ENCODE assay signal across 25 cellular contexts in the genomic region with DNA sequence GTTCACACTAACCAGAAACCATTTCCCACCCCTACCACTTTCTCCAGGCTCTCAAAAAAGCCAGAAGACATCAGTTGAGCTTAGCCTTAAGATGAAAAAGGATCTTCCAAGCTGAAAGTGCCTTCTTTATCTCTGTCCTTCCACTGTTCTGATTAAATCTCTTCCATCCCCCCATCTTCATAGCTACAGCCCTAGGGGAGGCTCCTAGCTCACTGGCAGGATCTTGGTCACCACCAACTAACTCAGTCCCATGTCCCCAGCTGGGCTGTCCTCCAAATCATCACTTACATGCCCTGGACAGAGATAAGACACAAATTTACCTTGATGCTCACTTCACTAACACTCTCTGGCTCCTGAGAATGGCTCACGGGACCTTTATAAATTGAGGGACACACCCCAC. TPM values are rescaled to one million over a fixed set of nuclear protein-coding genes. Genes with fewer than 3 reads are reported as not detected.
DNase-seq lines count a peak whose midpoint lies in the region; ATAC-seq and TF ChIP-seq lines count a peak whose summit lies in the region.
"Had no signal": no experiment of that assay in that cellular context is flagged by ENCODE, and none has a peak within 500 bp of the region (broad histone marks: within the 10 kb centered on the region; RNA-seq: fewer than 3 reads in every experiment).

No MANE protein-coding gene starts in this region.

- H3K27ac Mint-ChIP-seq in activated CD4-positive, alpha-beta T cell treated with anti-CD3 and anti-CD28 coated beads for 36 hours, result peak overlapping the region; percentile 90
- H3K27ac Mint-ChIP-seq in activated naive CD4-positive, alpha-beta T cell treated with anti-CD3 and anti-CD28 coated beads, Interleukin-2, amount 50 U/mL, for 72 hours, result peak overlapping the region; percentile 37 to 68

- H3K27me3 ChIP-seq in DND-41 (ENCODE audit: insufficient read depth, low read length, poor library complexity), result no peaks in the 10 kb centered on the region
- no peaks in the 10 kb centered on the region for H3K27me3 ChIP-seq in neuronal stem cell (ENCODE audit: control insufficient read depth in 3 of 3, insufficient read depth in 3 of 3, low read depth in 1 of 3, low read length in 3 of 3)
- H3K27me3 ChIP-seq: esophagus muscularis mucosa, SJCRH30 had no signal

- H3K36me3 ChIP-seq in DND-41 (ENCODE audit: insufficient read depth, low read length) (peaks cover 74% of the 10 kb centered on the region), neuronal stem cell (replicated peaks in 1 of 2; ENCODE audit: control insufficient read depth in 2 of 2, insufficient read depth in 2 of 2, low read length in 2 of 2) (no peaks in the 10 kb centered on the region)
- H3K36me3 ChIP-seq: esophagus muscularis mucosa, SJCRH30 had no signal

- no peaks in the 10 kb centered on the region for H3K9me3 Mint-ChIP-seq in activated CD4-positive, alpha-beta T cell treated with anti-CD3 and anti-CD28 coated beads for 36 hours (ENCODE audit: low read depth)
- H3K9me3 Mint-ChIP-seq in activated naive CD4-positive, alpha-beta T cell treated with anti-CD3 and anti-CD28 coated beads, Interleukin-2, amount 50 U/mL, for 72 hours, result no peaks in the 10 kb centered on the region

- no peak overlapping the region for H4K91ac ChIP-seq in neuronal stem cell (ENCODE audit: low read depth, low read length, poor library complexity)

- no peaks in the 10 kb centered on the region for H3K9me3 ChIP-seq in DND-41 (ENCODE audit: insufficient read depth, low read length, severe bottlenecking)
- H3K9me3 ChIP-seq in neuronal stem cell (replicated peaks in 1 of 2; ENCODE audit: control insufficient read depth in 2 of 2, insufficient read depth in 1 of 2, low read depth in 1 of 2, low read length in 2 of 2), result peaks cover 0 to 7% of the 10 kb centered on the region in 2 donors
- H3K9me3 ChIP-seq: SJCRH30 had no signal

- POLR2A ChIA-PET in activated CD4-positive, alpha-beta T cell treated with anti-CD3 and anti-CD28 coated beads for 36 hours (lab: Charles Lee), result interaction anchor here (0.7 kb wide), 1 partner anchor 12 kb away, joined by 3 read pairs; no protein-coding TSS in a partner anchor

- 0 out of 2 replicates have a peak, but pooled peaks cover 5% of the 10 kb centered on the region for H4K20me1 ChIP-seq in DND-41 (ENCODE audit: insufficient read depth, low read length)

- H2BK5ac ChIP-seq in neuronal stem cell (ENCODE audit: low read length), result no peak overlapping the region

- no CpG with 5 or more reads among the region's 1 CpG for WGBS in neuronal stem cell (ENCODE audit: extremely low coverage in 2 of 2, insufficient read length in 2 of 2, insufficient replicate concordance in 1 of 2), 2 donors

- no peak overlapping the region for H2BK12ac ChIP-seq in neuronal stem cell (ENCODE audit: low read length)

- TF ChIP-seq CTCF in DND-41 (IDR thresholded peaks at IDR 0.05; ENCODE audit: borderline replicate concordance, extremely low read depth, low read length, poor library complexity, severe bottlenecking), result no peak

- peak overlapping the region; percentile 17 for H2AK5ac ChIP-seq in neuronal stem cell (ENCODE audit: low read depth, low read length)

- H3K18ac ChIP-seq in neuronal stem cell (ENCODE audit: low read length), result no peak overlapping the region

- CTCF ChIA-PET in activated CD4-positive, alpha-beta T cell treated with anti-CD3 and anti-CD28 coated beads for 36 hours (lab: Charles Lee), result interaction anchor here (0.6 to 4.1 kb wide), 10 partner anchors 9 to 67 kb away, joined by 3 to 53 read pairs (median 4); a partner anchor contains a TSS

- H4K8ac ChIP-seq in neuronal stem cell (ENCODE audit: low read depth, low read length), result no peak overlapping the region

- H3K4me3 ChIP-seq in DND-41 (ENCODE audit: low read depth in 1 of 2, low read length in 2 of 2) (no peak overlapping the region), neuronal stem cell (ENCODE audit: low read length in 2 of 2) (no peak overlapping the region)
- H3K4me3 ChIP-seq: esophagus muscularis mucosa, SJCRH30 had no signal

- H2BK120ac ChIP-seq in neuronal stem cell (ENCODE audit: low read depth, low read length), result no peak overlapping the region

- H3K79me1 ChIP-seq in neuronal stem cell (ENCODE audit: low read depth, low read length), result no peaks in the 10 kb centered on the region

- intact Hi-C loops in activated CD4-positive, alpha-beta T cell treated with anti-CD3 and anti-CD28 coated beads for 36 hours (cut with DNase I, micrococcal nuclease), result no loop called here

- no peaks in the 10 kb centered on the region for H3K27me3 Mint-ChIP-seq in activated CD4-positive, alpha-beta T cell treated with anti-CD3 and anti-CD28 coated beads for 36 hours

- no peak overlapping the region for H2BK15ac ChIP-seq in neuronal stem cell (ENCODE audit: low read length)

- no peak overlapping the region for H3K23ac ChIP-seq in neuronal stem cell (ENCODE audit: low read depth, low read length, poor library complexity)

- H3K9ac ChIP-seq in DND-41 (ENCODE audit: low read depth, low read length), result no peak overlapping the region
- no peak overlapping the region for H3K9ac ChIP-seq in neuronal stem cell (ENCODE audit: low read depth, low read length, poor library complexity)

- H2AFZ ChIP-seq in DND-41 (ENCODE audit: low read depth, low read length) (no peak overlapping the region), neuronal stem cell (ENCODE audit: low read length) (no peak overlapping the region)

- no peak for ATAC-seq in activated CD4-positive, alpha-beta T cell treated with anti-CD3 and anti-CD28 coated beads for 36 hours
- no peak for ATAC-seq in DND-41 (ENCODE audit: insufficient read depth, low read depth)
- ATAC-seq in activated naive CD4-positive, alpha-beta T cell treated with anti-CD3 and anti-CD28 coated beads, Interleukin-2, amount 50 U/mL, for 72 hours, result no peak
- ATAC-seq: activated CD4-positive, CD25-positive, alpha-beta regulatory T cell treated with anti-CD3 and anti-CD28 coated beads, Interleukin-2, amount 50 U/mL, for 24 hours; PC-3 had no signal

- peaks cover 97% of the 10 kb centered on the region for H3K4me1 Mint-ChIP-seq in activated CD4-positive, alpha-beta T cell treated with anti-CD3 and anti-CD28 coated beads for 36 hours

- H3K27ac ChIP-seq in DND-41 (ENCODE audit: low read length) (peak overlapping the region; percentile 54), neuronal stem cell (replicated peaks; ENCODE audit: low read length) (no peak overlapping the region)
- H3K27ac ChIP-seq: esophagus muscularis mucosa, SJCRH30 had no signal

- H3K4me1 ChIP-seq in DND-41 (ENCODE audit: insufficient read depth, low read length) (peaks cover 76% of the 10 kb centered on the region), neuronal stem cell (ENCODE audit: control insufficient read depth in 2 of 2, insufficient read depth in 1 of 2, low read depth in 1 of 2, low read length in 2 of 2) (peaks cover 0 to 16% of the 10 kb centered on the region in 2 donors)
- H3K4me1 ChIP-seq: SJCRH30 had no signal

- H3K36me3 Mint-ChIP-seq in activated CD4-positive, alpha-beta T cell treated with anti-CD3 and anti-CD28 coated beads for 36 hours (ENCODE audit: low read depth), result peaks cover 74% of the 10 kb centered on the region
- H3K36me3 Mint-ChIP-seq in activated naive CD4-positive, alpha-beta T cell treated with anti-CD3 and anti-CD28 coated beads, Interleukin-2, amount 50 U/mL, for 72 hours, result peaks cover 30 to 70% of the 10 kb centered on the region in 2 donors

- H3K79me2 ChIP-seq in DND-41 (ENCODE audit: insufficient read depth, low read length), result peaks cover 59% of the 10 kb centered on the region

- no peak overlapping the region for H3K14ac ChIP-seq in neuronal stem cell (ENCODE audit: low read length)

- no peak overlapping the region for H3K4ac ChIP-seq in neuronal stem cell (ENCODE audit: low read length)

- H3K4me2 ChIP-seq in DND-41 (ENCODE audit: insufficient read depth, low read length), result no peak overlapping the region
- no peak overlapping the region for H3K4me2 ChIP-seq in neuronal stem cell (ENCODE audit: insufficient read depth, low read length, poor library complexity, severe bottlenecking)

- H3K4me3 Mint-ChIP-seq in activated CD4-positive, alpha-beta T cell treated with anti-CD3 and anti-CD28 coated beads for 36 hours, result no peak overlapping the region
- H3K4me3 Mint-ChIP-seq: naive B cell had no signal

- no peak for DNase-seq in activated CD4-positive, alpha-beta T cell treated with anti-CD3 and anti-CD28 coated beads for 36 hours
- DNase-seq in activated CD4-positive, alpha-beta T cell treated with anti-CD3 and anti-CD28 coated beads, Interleukin-2, amount 50 U/mL, for 4 hours, result no peak
- DNase-seq in DND-41 (no peak), neuronal stem cell (ENCODE audit: low spot score) (no peak), DMS114 treated with DMSO at 0.1 percent for 48 hours (lab: John Stamatoyannopoulos, UW; ENCODE audit: unreplicated experiment) (no peak), NCI-H187 treated with DMSO at 0.1 percent for 48 hours (lab: John Stamatoyannopoulos, UW) (no peak)
- DNase-seq in activated naive CD4-positive, alpha-beta T cell treated with anti-CD3 and anti-CD28 coated beads, Interleukin-2, amount 50 U/mL, for 72 hours (ENCODE audit: low spot score in 2 of 2), result no peak
- DNase-seq in activated effector memory CD4-positive, alpha-beta T cell treated with anti-CD3 and anti-CD28 coated beads, Interleukin-2, amount 50 U/mL, for 16 hours, result no peak
- DNase-seq: aorta; cerebellar nuclear complex; DMS153; effector CD4-positive, alpha-beta T cell; HCEC 1CT; mesenchymal stem cell; MM.1S; naive B cell; NCI-H1436 treated with DMSO at 0.1 percent for 48 hours; PC-3; SJCRH30; stimulated activated CD4-positive, alpha-beta T cell treated with anti-CD3 and anti-CD28 coated beads, Interleukin-1b, Interleukin-23, amount 100 ng/mL, for 48 hours; T-helper 9 cell had no signal

RNA-seq across cellular contexts. Expression of a gene that starts 14.3 kb away (rescaled TPM):
- total RNA-seq in activated CD4-positive, alpha-beta T cell treated with anti-CD3 and anti-CD28 coated beads for 36 hours, result 100 to 1,000 TPM; 173 to 232 TPM
- 100 to 1,000 TPM; 173 to 194 TPM for total RNA-seq in activated naive CD4-positive, alpha-beta T cell treated with anti-CD3 and anti-CD28 coated beads, Interleukin-2, amount 50 U/mL, for 72 hours
- polyA plus RNA-seq in neuronal stem cell (2013, experiment 1 of 2), result 0.01 TPM
- 0.04 TPM for polyA plus RNA-seq in neuronal stem cell (2013, experiment 2 of 2)
- total RNA-seq: PC-3, SJCRH30 had no signal
- polyA plus RNA-seq: BJ had no signal

RNA-seq across cellular contexts. Expression of a gene that starts 50.5 kb away (rescaled TPM):
- not detected for total RNA-seq in activated CD4-positive, alpha-beta T cell treated with anti-CD3 and anti-CD28 coated beads for 36 hours
- not detected for total RNA-seq in activated naive CD4-positive, alpha-beta T cell treated with anti-CD3 and anti-CD28 coated beads, Interleukin-2, amount 50 U/mL, for 72 hours
- polyA plus RNA-seq in neuronal stem cell (2013, experiment 1 of 2), result 0.24 TPM
- 0.40 TPM for polyA plus RNA-seq in neuronal stem cell (2013, experiment 2 of 2)
- total RNA-seq: aorta, PC-3, SJCRH30, ureter had no signal
- polyA plus RNA-seq: aorta, BJ had no signal
